Comparison of ENCODE assay signal across 26 cellular contexts in genomic region chr5:95084757-95085156, GRCh38.
"Had no signal": no experiment of that assay in that cellular context is flagged by ENCODE, and none has a peak within 500 bp of the region (broad histone marks: within the 10 kb centered on the region; RNA-seq: fewer than 3 reads in every experiment).

No MANE protein-coding gene starts in this region.

- H3K27me3 Mint-ChIP-seq: progenitor cell of endocrine pancreas; stimulated activated naive B cell treated with anti-CD40 and anti-IgM and Interleukin-4, amounts not matched to agents 10 μg/mL and 1 μg/mL and 100 μg/mL, for 72 hours had no signal

- FAIRE-seq: colon, endometrium, keratinocyte had no signal

- H3K9me3 Mint-ChIP-seq: nephron; stimulated activated naive B cell treated with anti-CD40 and anti-IgM and Interleukin-4, amounts not matched to agents 10 μg/mL and 1 μg/mL and 100 μg/mL, for 72 hours; T-helper 2 cell treated with Interferon-gamma antibody and Interleukin-4, amounts not matched to agents 5 μg/mL and 100 μg/mL, for 36 hours had no signal

- H3K27ac Mint-ChIP-seq: activated naive CD8-positive, alpha-beta T cell; nephron; progenitor cell of endocrine pancreas; stimulated activated naive B cell treated with anti-CD40 and anti-IgM and Interleukin-4, amounts not matched to agents 10 μg/mL and 1 μg/mL and 100 μg/mL, for 72 hours; T-helper 2 cell treated with Interferon-gamma antibody and Interleukin-4, amounts not matched to agents 5 μg/mL and 100 μg/mL, for 36 hours had no signal

- DNase-seq: activated CD4-positive, alpha-beta T cell treated with anti-CD3 and anti-CD28 coated beads for 4 hours; activated CD4-positive, alpha-beta T cell treated with anti-CD3 and anti-CD28 coated beads, Interleukin-2, amount 50 U/mL, for 4 hours; activated effector memory CD4-positive, alpha-beta T cell treated with Interleukin-2 at 50 U/mL for 16 hours; activated naive CD4-positive, alpha-beta T cell treated with Interleukin-2 at 50 U/mL for 16 hours; activated T-cell treated with anti-CD3 and anti-CD28 coated beads for 4 hours; anterior cingulate cortex; dermis blood vessel endothelial cell; effector CD8-positive, alpha-beta T cell; left cardiac atrium; left ventricle myocardium superior; mucosa of descending colon; sigmoid colon; stimulated activated CD4-positive, alpha-beta T cell treated with anti-CD3 and anti-CD28 coated beads, Interleukin-1b, Interleukin-23, amount 100 ng/mL, for 48 hours; stimulated activated CD4-positive, alpha-beta T cell treated with anti-CD3 and anti-CD28 coated beads, Interleukin-4, amount 100 ng/mL, for 4 hours; stimulated activated naive B cell treated with anti-CD40 and anti-IgM and Interleukin-4, amounts not matched to agents 10 μg/mL and 1 μg/mL and 100 μg/mL, for 72 hours; stomach; thyroid gland; upper lobe of right lung had no signal

- ATAC-seq: gastroesophageal sphincter; left cardiac atrium; left ventricle myocardium superior; mucosa of descending colon; stimulated activated naive B cell treated with anti-CD40 and anti-IgM and Interleukin-4, amounts not matched to agents 10 μg/mL and 1 μg/mL and 100 μg/mL, for 72 hours; upper lobe of right lung had no signal

- H3K4me1 Mint-ChIP-seq: nephron had no signal

- H3K4me3 Mint-ChIP-seq: activated naive CD8-positive, alpha-beta T cell; nephron; stimulated activated naive B cell treated with anti-CD40 and anti-IgM and Interleukin-4, amounts not matched to agents 10 μg/mL and 1 μg/mL and 100 μg/mL, for 72 hours; T-helper 2 cell treated with Interferon-gamma antibody and Interleukin-4, amounts not matched to agents 5 μg/mL and 100 μg/mL, for 36 hours had no signal

- H3K36me3 Mint-ChIP-seq: activated naive CD8-positive, alpha-beta T cell; stimulated activated naive B cell treated with anti-CD40 and anti-IgM and Interleukin-4, amounts not matched to agents 10 μg/mL and 1 μg/mL and 100 μg/mL, for 72 hours had no signal
